Comparison of ENCODE assay signal across 20 cellular contexts in genomic region chr1:214154596-214155261, GRCh38.
DNase-seq lines count a peak whose midpoint lies in the region; ATAC-seq, FAIRE-seq and TF ChIP-seq lines count a peak whose summit lies in the region.
"Had no signal": no experiment of that assay in that cellular context is flagged by ENCODE, and none has a peak within 500 bp of the region (broad histone marks: within the 10 kb centered on the region; RNA-seq: fewer than 3 reads in every experiment).

No MANE protein-coding gene starts in this region.

- ATAC-seq in GM21447 (IDR thresholded peaks at IDR 0.05; ENCODE audit: unreplicated experiment) (no peak), esophagus mucosa (no peak)
- ATAC-seq: K562, PC-3 had no signal

- H3K4me3 ChIP-seq in Loucy (ENCODE audit: low read length, poor library complexity, severe bottlenecking): no peak overlapping the region
- H3K4me3 ChIP-seq: BLaER1 treated with 17β-estradiol and CSF1 and Interleukin-3, amounts not matched to agents 10 nM and 100 nM; K562 had no signal

- peaks cover 7 to 16% (median 13%) of the 10 kb centered on the region in 5 experiments for H3K9me3 Mint-ChIP-seq in brain

- peaks cover 19% of the 10 kb centered on the region for H3K27me3 Mint-ChIP-seq in brain

- no peaks in the 10 kb centered on the region for H3K36me3 Mint-ChIP-seq in brain
- H3K36me3 Mint-ChIP-seq: CD8-positive, alpha-beta memory T cell had no signal

- TF ChIP-seq CTCF in Loucy (conservative IDR thresholded peaks at IDR 0.05; ENCODE audit: low read length) (no peak), brain (conservative IDR thresholded peaks at IDR 0.05) (no peak)

- peak overlapping the region in 4 of 5 experiments; percentile 12 to 59 (median 21) for H3K4me3 Mint-ChIP-seq in brain
- H3K4me3 Mint-ChIP-seq: CD8-positive, alpha-beta memory T cell had no signal

- H3K9me3 ChIP-seq in Loucy (ENCODE audit: insufficient read depth, low read depth, low read length): no peaks in the 10 kb centered on the region

- peaks cover 25% of the 10 kb centered on the region for H3K4me1 ChIP-seq in Loucy (ENCODE audit: insufficient read depth, low read length, poor library complexity, severe bottlenecking)

- no peak for FAIRE-seq in GM19239 (lab: Jason Lieb, UNC)
- FAIRE-seq: K562 had no signal

- no peak overlapping the region for H3K9ac ChIP-seq in Loucy (ENCODE audit: low read depth, low read length, poor library complexity, severe bottlenecking)
- H3K9ac ChIP-seq: BLaER1 treated with 17β-estradiol and CSF1 and Interleukin-3, amounts not matched to agents 10 nM and 100 nM had no signal

- H4K20me1 ChIP-seq in Loucy (ENCODE audit: insufficient read depth, low read length, poor library complexity, severe bottlenecking): no peaks in the 10 kb centered on the region
- H4K20me1 ChIP-seq: BLaER1 treated with 17β-estradiol and CSF1 and Interleukin-3, amounts not matched to agents 10 nM and 100 nM had no signal

- no peaks in the 10 kb centered on the region for H3K79me2 ChIP-seq in Loucy (ENCODE audit: insufficient read depth, low read length)

- DNase-seq in left kidney (ENCODE audit: low read depth, low spot score) (peak; percentile 22), retina (peak; percentile 32), anterior cingulate cortex (lab: John Stamatoyannopoulos, UW) (no peak), GM19239 (ENCODE audit: insufficient read length, low spot score) (no peak)
- DNase-seq: CD8-positive, alpha-beta memory T cell; HCEC 1CT; NCI-H1105 treated with DMSO at 0.1 percent for 48 hours; NCI-H1694 treated with DMSO at 0.1 percent for 48 hours; NCI-H2107; NCI-H510A; NCI-H748 treated with DMSO at 0.1 percent for 48 hours; PC-3; RPMI8226; SHP77 treated with DMSO at 0.1 percent for 48 hours had no signal

- H3K4me1 Mint-ChIP-seq in brain: peaks cover 33% of the 10 kb centered on the region
- H3K4me1 Mint-ChIP-seq: CD8-positive, alpha-beta memory T cell had no signal

- no peaks in the 10 kb centered on the region for H3K9me2 ChIP-seq in Loucy (replicated peaks; ENCODE audit: low read depth, low read length)

- H3K4me2 ChIP-seq in Loucy (ENCODE audit: low read depth, low read length, poor library complexity, severe bottlenecking): peak overlapping the region; percentile 19
- H3K4me2 ChIP-seq: BLaER1 treated with 17β-estradiol and CSF1 and Interleukin-3, amounts not matched to agents 10 nM and 100 nM had no signal

- peak overlapping the region; percentile 63 for H2AFZ ChIP-seq in Loucy (ENCODE audit: low read length)

- H3K27ac Mint-ChIP-seq in brain: no peak overlapping the region
- H3K27ac Mint-ChIP-seq: CD8-positive, alpha-beta memory T cell had no signal

- no peaks in the 10 kb centered on the region for H3K36me3 ChIP-seq in Loucy (ENCODE audit: insufficient read depth, low read length)
- H3K36me3 ChIP-seq: BLaER1 treated with 17β-estradiol and CSF1 and Interleukin-3, amounts not matched to agents 10 nM and 100 nM had no signal

- no peaks in the 10 kb centered on the region for H3K27me3 ChIP-seq in Loucy (ENCODE audit: insufficient read depth, low read length, poor library complexity, severe bottlenecking)
- H3K27me3 ChIP-seq: BLaER1 treated with 17β-estradiol and CSF1 and Interleukin-3, amounts not matched to agents 10 nM and 100 nM had no signal

- H3F3A ChIP-seq in Loucy (ENCODE audit: low read depth): no peaks in the 10 kb centered on the region

Comparison
In these comparisons a context has a peak if more than half of its experiments do, and no peak if none do; other contexts are left out.
1. DNase-seq: peak in left kidney (single experiment) and retina (single experiment); none in anterior cingulate cortex (0 of 58) and GM19239 (single experiment).